In the genomic region with DNA sequence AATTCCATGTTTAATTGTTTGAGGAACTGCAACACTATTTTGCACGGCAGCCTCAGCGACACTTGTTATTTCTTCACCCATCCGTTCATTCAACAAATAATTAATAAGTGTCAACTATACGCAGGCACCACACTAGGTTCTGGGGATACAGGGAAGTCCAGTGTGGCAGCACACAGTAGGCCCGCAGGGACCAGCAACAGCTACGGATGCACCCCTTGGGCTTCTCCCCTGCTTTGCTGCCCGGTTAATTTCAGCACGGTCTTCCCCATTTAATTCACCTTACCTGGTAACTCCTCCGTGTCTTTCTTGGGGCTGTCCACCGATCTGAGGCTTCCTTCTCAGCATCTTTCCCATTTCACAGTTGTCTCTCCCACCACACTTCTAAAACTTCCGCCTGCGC, we compare ENCODE assay signal across 34 cellular contexts.
"Had no signal": no experiment of that assay in that cellular context is flagged by ENCODE, and none has a peak within 500 bp of the region (broad histone marks: within the 10 kb centered on the region; RNA-seq: fewer than 3 reads in every experiment).

No MANE protein-coding gene starts in this region.

- H3K27me3 Mint-ChIP-seq: activated CD4-positive, alpha-beta memory T cell treated with anti-CD3 and anti-CD28 coated beads for 36 hours; activated CD8-positive, alpha-beta memory T cell treated with anti-CD3 and anti-CD28 coated beads, Interleukin-2, amount 10 ng/mL, durations not matched to agents 7 days and 5 days; activated naive CD8-positive, alpha-beta T cell; central memory CD8-positive, alpha-beta T cell; T-cell had no signal

- H3K4me1 Mint-ChIP-seq: activated CD8-positive, alpha-beta memory T cell treated with anti-CD3 and anti-CD28 coated beads, Interleukin-2, amount 10 ng/mL, durations not matched to agents 7 days and 5 days; activated naive CD4-positive, alpha-beta T cell treated with anti-CD3 and anti-CD28 coated beads, Interleukin-2, amount 10 ng/mL, durations not matched to agents 7 days and 5 days had no signal

- H3K27me3 ChIP-seq: brain microvascular endothelial cell, dorsolateral prefrontal cortex had no signal

- H3K4me3 ChIP-seq: coronary artery, dorsolateral prefrontal cortex had no signal

- H3K27ac ChIP-seq: brain microvascular endothelial cell, coronary artery, dorsolateral prefrontal cortex had no signal

- H3K27ac Mint-ChIP-seq: activated CD4-positive, alpha-beta memory T cell treated with anti-CD3 and anti-CD28 coated beads for 36 hours; activated CD8-positive, alpha-beta memory T cell treated with anti-CD3 and anti-CD28 coated beads, Interleukin-2, amount 10 ng/mL, durations not matched to agents 7 days and 5 days; activated CD8-positive, alpha-beta T cell treated with anti-CD3 and anti-CD28 coated beads, Interleukin-2, amount 10 ng/mL, durations not matched to agents 7 days and 5 days; activated naive CD4-positive, alpha-beta T cell treated with anti-CD3 and anti-CD28 coated beads, Interleukin-2, amount 10 ng/mL, durations not matched to agents 7 days and 5 days; activated naive CD8-positive, alpha-beta T cell; activated T-helper 1 cell treated with anti-CD3 and anti-CD28 coated beads, Interleukin-12 subunit alpha, Interleukin-12 subunit beta, Interleukin-2, Interleukin-4 antibody, amounts not matched to agents 30 ng/mL and 10 ng/mL and 1 ng/mL, durations not matched to agents 14 hours and 24 hours and 36 hours; activated T-helper 2 cell treated with anti-CD3 and anti-CD28 coated beads, Interferon-gamma antibody, Interleukin-2, Interleukin-4, amounts not matched to agents 10 μg/mL and 5 μg/mL and 100 μg/mL, durations not matched to agents 14 hours and 24 hours and 36 hours; dendritic cell treated with granulocyte-macrophage colony-stimulating factor and Interleukin-4, amounts not matched to agents 40 ng/mL and 50 ng/mL, for 4 days; endodermal cell; T-cell; T-helper 1 cell treated with Interleukin-12 subunit alpha and Interleukin-12 subunit beta and Interleukin-4 antibody, amounts not matched to agents 30 μg/mL and 1 μg/mL, for 36 hours; T-helper 2 cell treated with Interferon-gamma antibody and Interleukin-4, amounts not matched to agents 5 μg/mL and 100 μg/mL, for 36 hours; WTC11 had no signal

- H3K9me3 Mint-ChIP-seq: central memory CD8-positive, alpha-beta T cell; T-cell had no signal

- FAIRE-seq: astrocyte, bronchial epithelial cell, frontal cortex had no signal

- H3K36me3 ChIP-seq: brain microvascular endothelial cell had no signal

- DNase-seq: activated CD4-positive, alpha-beta memory T cell treated with anti-CD3 and anti-CD28 coated beads for 36 hours; activated CD4-positive, alpha-beta T cell treated with anti-CD3 and anti-CD28 coated beads for 48 hours; activated CD4-positive, alpha-beta T cell treated with anti-CD3 and anti-CD28 coated beads, Interleukin-2, amount 50 U/mL, for 1 hour; activated CD8-positive, alpha-beta memory T cell treated with anti-CD3 and anti-CD28 coated beads, Interleukin-2, amount 10 ng/mL, durations not matched to agents 7 days and 5 days; activated CD8-positive, alpha-beta memory T cell treated with anti-CD3 and anti-CD28 coated beads, Interleukin-2, amount 50 U/mL, for 4 hours; activated CD8-positive, alpha-beta T cell treated with anti-CD3 and anti-CD28 coated beads, Interleukin-2, amount 10 ng/mL, durations not matched to agents 7 days and 5 days; activated effector memory CD4-positive, alpha-beta T cell treated with anti-CD3 and anti-CD28 coated beads, Interleukin-2, amount 50 U/mL, for 16 hours; activated naive CD4-positive, alpha-beta T cell treated with anti-CD3 and anti-CD28 coated beads, Interleukin-2, amount 10 ng/mL, durations not matched to agents 7 days and 5 days; activated T-cell treated with anti-CD3 and anti-CD28 coated beads, Interleukin-2, amount 50 U/mL, for 1 hour; activated T-cell treated with anti-CD3 and anti-CD28 coated beads, Interleukin-2, amount 50 U/mL, for 48 hours; amniotic stem cell; anterior cingulate cortex; brain microvascular endothelial cell; dorsolateral prefrontal cortex; effector memory CD4-positive, alpha-beta T cell; endodermal cell; foreskin fibroblast; head of caudate nucleus; SW 1271; T-cell; T1000 had no signal

- H3K36me3 Mint-ChIP-seq: activated CD4-positive, alpha-beta memory T cell treated with anti-CD3 and anti-CD28 coated beads for 36 hours; activated naive CD4-positive, alpha-beta T cell treated with anti-CD3 and anti-CD28 coated beads, Interleukin-2, amount 10 ng/mL, durations not matched to agents 7 days and 5 days; T-cell had no signal

- H3K4me3 Mint-ChIP-seq: activated CD4-positive, alpha-beta memory T cell treated with anti-CD3 and anti-CD28 coated beads for 36 hours; activated CD8-positive, alpha-beta memory T cell treated with anti-CD3 and anti-CD28 coated beads, Interleukin-2, amount 10 ng/mL, durations not matched to agents 7 days and 5 days; activated CD8-positive, alpha-beta T cell treated with anti-CD3 and anti-CD28 coated beads, Interleukin-2, amount 10 ng/mL, durations not matched to agents 7 days and 5 days; activated naive CD4-positive, alpha-beta T cell treated with anti-CD3 and anti-CD28 coated beads, Interleukin-2, amount 10 ng/mL, durations not matched to agents 7 days and 5 days; activated naive CD8-positive, alpha-beta T cell; activated T-helper 1 cell treated with anti-CD3 and anti-CD28 coated beads, Interleukin-12 subunit alpha, Interleukin-12 subunit beta, Interleukin-2, Interleukin-4 antibody, amounts not matched to agents 30 ng/mL and 10 ng/mL and 1 ng/mL, durations not matched to agents 14 hours and 24 hours and 36 hours; central memory CD8-positive, alpha-beta T cell; dendritic cell treated with granulocyte-macrophage colony-stimulating factor and Interleukin-4, amounts not matched to agents 40 ng/mL and 50 ng/mL, for 4 days; endodermal cell; T-cell; T-helper 1 cell treated with Interleukin-12 subunit alpha and Interleukin-12 subunit beta and Interleukin-4 antibody, amounts not matched to agents 30 μg/mL and 1 μg/mL, for 36 hours; T-helper 2 cell treated with Interferon-gamma antibody and Interleukin-4, amounts not matched to agents 5 μg/mL and 100 μg/mL, for 36 hours; WTC11 had no signal

- ATAC-seq: activated CD8-positive, alpha-beta memory T cell treated with anti-CD3 and anti-CD28 coated beads, Interleukin-2, amount 10 ng/mL, durations not matched to agents 7 days and 5 days; activated CD8-positive, alpha-beta T cell treated with anti-CD3 and anti-CD28 coated beads, Interleukin-2, amount 10 ng/mL, durations not matched to agents 7 days and 5 days; esophagus mucosa; T-cell; WTC11 had no signal
